Comparison of ENCODE assay signal across 31 cellular contexts in the genomic region with DNA sequence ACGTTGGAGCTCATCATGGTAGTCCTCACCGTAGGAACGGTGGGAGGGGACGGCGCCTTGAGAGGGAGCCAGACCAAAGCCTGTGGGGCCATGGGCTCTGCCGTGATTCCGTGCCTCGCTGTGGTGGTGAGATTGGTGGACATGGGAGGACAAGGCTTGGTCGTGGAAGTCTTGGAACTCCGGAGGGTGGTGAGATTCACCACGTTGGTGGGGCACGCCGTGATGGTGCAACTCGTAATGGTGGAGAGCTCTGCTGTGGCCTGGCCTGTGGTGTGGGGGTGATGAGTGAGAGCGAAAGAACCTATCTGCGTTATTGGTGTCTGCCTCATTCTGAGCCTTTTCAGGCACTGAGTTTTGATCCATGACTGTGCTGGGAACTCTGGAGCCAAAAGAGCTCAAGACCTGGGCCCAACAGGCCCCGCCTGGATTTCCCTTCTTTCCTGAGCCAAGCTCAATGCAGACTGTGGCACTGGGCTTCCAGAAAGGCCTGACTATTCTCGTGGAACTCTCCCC. TPM values are rescaled to one million over a fixed set of nuclear protein-coding genes. Genes with fewer than 3 reads are reported as not detected.
"Had no signal": no experiment of that assay in that cellular context is flagged by ENCODE, and none has a peak within 500 bp of the region (broad histone marks: within the 10 kb centered on the region; RNA-seq: fewer than 3 reads in every experiment).

A gene (minus strand): TSS at position 463 of the 513 bp plus-strand sequence. CDS start 100 bp downstream, at position 363.

- H3K4me2 ChIP-seq: hepatocyte had no signal

- ATAC-seq: activated CD8-positive, alpha-beta memory T cell treated with anti-CD3 and anti-CD28 coated beads, Interleukin-2, amount 10 ng/mL, durations not matched to agents 7 days and 5 days; activated CD8-positive, alpha-beta T cell treated with anti-CD3 and anti-CD28 coated beads, Interleukin-2, amount 10 ng/mL, durations not matched to agents 7 days and 5 days; naive thymus-derived CD4-positive, alpha-beta T cell; right lobe of liver; stimulated activated naive CD8-positive, alpha-beta T cell treated with anti-CD3 and anti-CD28 coated beads, Interleukin-15, Interleukin-2, amounts not matched to agents 100 U/mL and 50 U/mL, for 24 hours had no signal

- H3K4me1 ChIP-seq: colonic mucosa, right lobe of liver, uterus had no signal

- DNase-seq: activated B cell treated with CpG ODN at 0.5 μM for 24 hours; activated CD8-positive, alpha-beta memory T cell treated with anti-CD3 and anti-CD28 coated beads, Interleukin-2, amount 10 ng/mL, durations not matched to agents 7 days and 5 days; activated CD8-positive, alpha-beta T cell treated with anti-CD3 and anti-CD28 coated beads, Interleukin-2, amount 10 ng/mL, durations not matched to agents 7 days and 5 days; activated naive CD4-positive, alpha-beta T cell; activated naive CD8-positive, alpha-beta T cell treated with anti-CD3 and anti-CD28 coated beads for 36 hours; activated T-cell treated with anti-CD3 and anti-CD28 coated beads, Interleukin-2, amount 50 U/mL, for 48 hours; adrenal gland; aorta; cerebellar nuclear complex; colonic mucosa; effector CD8-positive, alpha-beta T cell; esophagus squamous epithelium; midbrain; naive thymus-derived CD4-positive, alpha-beta T cell; ovary; right lobe of liver; stimulated activated CD4-positive, alpha-beta T cell treated with anti-CD3 and anti-CD28 coated beads, Interleukin-4, amount 100 ng/mL, for 1 hour; stimulated activated naive CD8-positive, alpha-beta T cell treated with anti-CD3 and anti-CD28 coated beads, Interleukin-15, Interleukin-2, amounts not matched to agents 100 U/mL and 50 U/mL, for 24 hours; T-helper 1 cell; uterus had no signal

- H3K9me3 ChIP-seq: adrenal gland, colonic mucosa, esophagus squamous epithelium, ovary, right lobe of liver, uterus had no signal

- H3K4me3 Mint-ChIP-seq: activated B cell treated with CpG ODN at 0.5 μM for 24 hours; activated CD8-positive, alpha-beta memory T cell treated with anti-CD3 and anti-CD28 coated beads, Interleukin-2, amount 10 ng/mL, durations not matched to agents 7 days and 5 days; activated CD8-positive, alpha-beta T cell treated with anti-CD3 and anti-CD28 coated beads, Interleukin-2, amount 10 ng/mL, durations not matched to agents 7 days and 5 days; activated naive CD8-positive, alpha-beta T cell treated with anti-CD3 and anti-CD28 coated beads for 36 hours; brain; naive thymus-derived CD4-positive, alpha-beta T cell; T-helper 2 cell treated with Interferon-gamma antibody and Interleukin-4, amounts not matched to agents 5 μg/mL and 100 μg/mL, for 36 hours; type B pancreatic cell had no signal

- H3K27me3 ChIP-seq: adrenal gland, colonic mucosa, hepatocyte, ovary, right lobe of liver, uterus had no signal

- H3K36me3 ChIP-seq: adrenal gland, cardiac muscle cell, colonic mucosa, esophagus squamous epithelium, ovary, right lobe of liver, uterus had no signal

- H3K27ac ChIP-seq: adrenal gland, cardiac muscle cell, colonic mucosa, epithelial cell of prostate, esophagus squamous epithelium, hepatocyte, ovary, right lobe of liver, uterus had no signal

- H3K36me3 Mint-ChIP-seq: activated CD8-positive, alpha-beta memory T cell treated with anti-CD3 and anti-CD28 coated beads, Interleukin-2, amount 10 ng/mL, durations not matched to agents 7 days and 5 days; activated naive CD8-positive, alpha-beta T cell treated with anti-CD3 and anti-CD28 coated beads for 36 hours; brain; naive thymus-derived CD4-positive, alpha-beta T cell; type B pancreatic cell had no signal

- H3K79me2 ChIP-seq: hepatocyte had no signal

- H3K4me1 Mint-ChIP-seq: brain had no signal

- H2AFZ ChIP-seq: hepatocyte had no signal

- H3K9me3 Mint-ChIP-seq: activated B cell treated with CpG ODN at 0.5 μM for 24 hours; activated naive CD8-positive, alpha-beta T cell treated with anti-CD3 and anti-CD28 coated beads for 36 hours; brain; naive thymus-derived CD4-positive, alpha-beta T cell; T-helper 2 cell treated with Interferon-gamma antibody and Interleukin-4, amounts not matched to agents 5 μg/mL and 100 μg/mL, for 36 hours; type B pancreatic cell had no signal

- H3K27ac Mint-ChIP-seq: activated B cell treated with CpG ODN at 0.5 μM for 24 hours; activated CD8-positive, alpha-beta memory T cell treated with anti-CD3 and anti-CD28 coated beads, Interleukin-2, amount 10 ng/mL, durations not matched to agents 7 days and 5 days; activated CD8-positive, alpha-beta T cell treated with anti-CD3 and anti-CD28 coated beads, Interleukin-2, amount 10 ng/mL, durations not matched to agents 7 days and 5 days; activated naive CD8-positive, alpha-beta T cell treated with anti-CD3 and anti-CD28 coated beads for 36 hours; brain; progenitor cell of endocrine pancreas; T-helper 2 cell treated with Interferon-gamma antibody and Interleukin-4, amounts not matched to agents 5 μg/mL and 100 μg/mL, for 36 hours; type B pancreatic cell had no signal

- H3K4me3 ChIP-seq: adrenal gland, cardiac muscle cell, colonic mucosa, esophagus squamous epithelium, hepatocyte, ovary, right lobe of liver, uterus had no signal

RNA-seq across cellular contexts. Expression of the gene that starts here (rescaled TPM):
- total RNA-seq: activated B cell treated with CpG ODN at 0.5 μM for 24 hours; activated CD8-positive, alpha-beta T cell treated with anti-CD3 and anti-CD28 coated beads, Interleukin-2, amount 10 ng/mL, durations not matched to agents 7 days and 5 days; activated naive CD8-positive, alpha-beta T cell treated with anti-CD3 and anti-CD28 coated beads for 36 hours; cardiac muscle cell; dermis microvascular lymphatic vessel endothelial cell; esophagus squamous epithelium; frontal cortex; hepatocyte; lower leg skin; progenitor cell of endocrine pancreas; right lobe of liver; skeletal muscle tissue had no signal
- polyA plus RNA-seq: cardiac muscle cell; hepatocyte; naive thymus-derived CD4-positive, alpha-beta T cell; ovary had no signal
